Comparison of ENCODE assay signal across 27 cellular contexts in the genomic region with DNA sequence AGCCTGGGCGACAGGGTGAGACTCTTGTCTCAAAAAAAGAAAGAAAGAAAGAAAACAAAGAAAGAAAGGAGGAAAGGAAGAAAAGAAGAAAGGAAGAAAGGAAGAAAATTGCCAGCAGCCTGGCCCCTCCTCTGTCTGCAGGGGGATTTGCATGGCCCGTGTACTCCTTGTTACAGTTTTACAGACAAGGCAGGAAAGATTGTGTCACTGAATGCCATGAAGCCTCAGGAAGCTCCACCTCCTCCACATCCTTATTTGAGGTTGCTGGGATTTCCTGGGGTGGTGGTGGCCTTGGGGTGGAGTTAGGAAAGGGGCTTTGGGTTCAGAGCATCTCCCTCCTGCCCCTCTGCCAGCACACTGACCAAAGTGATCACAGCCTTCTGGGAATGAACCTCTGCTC. TPM values are rescaled to one million over a fixed set of nuclear protein-coding genes. Genes with fewer than 3 reads are reported as not detected.
DNase-seq lines count a peak whose midpoint lies in the region; ATAC-seq, FAIRE-seq and TF ChIP-seq lines count a peak whose summit lies in the region.
"Had no signal": no experiment of that assay in that cellular context is flagged by ENCODE, and none has a peak within 500 bp of the region (broad histone marks: within the 10 kb centered on the region; RNA-seq: fewer than 3 reads in every experiment).

No MANE protein-coding gene starts in this region.

- CTCF ChIA-PET in activated CD4-positive, alpha-beta memory T cell treated with anti-CD3 and anti-CD28 coated beads for 36 hours (lab: Charles Lee), result interaction anchor here (0.8 kb wide), 1 partner anchor 8 kb away, joined by 6 read pairs; no protein-coding TSS in a partner anchor

- H3K27me3 Mint-ChIP-seq in activated CD4-positive, alpha-beta memory T cell treated with anti-CD3 and anti-CD28 coated beads for 36 hours, result no peaks in the 10 kb centered on the region
- H3K27me3 Mint-ChIP-seq: brain, memory B cell, T-helper 17 cell had no signal

- no peaks in the 10 kb centered on the region for H3K4me1 Mint-ChIP-seq in activated CD4-positive, alpha-beta memory T cell treated with anti-CD3 and anti-CD28 coated beads for 36 hours (ENCODE audit: low read depth)

- H3K4me3 ChIP-seq in upper lobe of right lung, result no peak overlapping the region
- H3K4me3 ChIP-seq: testis, vagina had no signal

- no peaks in the 10 kb centered on the region for H3K9me3 Mint-ChIP-seq in activated CD4-positive, alpha-beta memory T cell treated with anti-CD3 and anti-CD28 coated beads for 36 hours
- H3K9me3 Mint-ChIP-seq: activated T-cell treated with anti-CD3 and anti-CD28 coated beads, Interleukin-2, amount 50 U/mL, for 4 hours had no signal

- H3K27me3 ChIP-seq in upper lobe of right lung, result no peaks in the 10 kb centered on the region
- H3K27me3 ChIP-seq: testis, vagina had no signal

- peak; percentile 5 for DNase-seq in NCI-H2227 (lab: John Stamatoyannopoulos, UW; ENCODE audit: unreplicated experiment)
- no peak for DNase-seq in NCI-H2227 treated with DMSO at 0.1 percent for 48 hours (lab: John Stamatoyannopoulos, UW)
- peak; percentile 59 for DNase-seq in UCSD-AML1 (lab: John Stamatoyannopoulos, UW; ENCODE audit: unreplicated experiment)
- peak; percentile 67 for DNase-seq in kidney tubule cell (ENCODE audit: low spot score)
- DNase-seq in upper lobe of right lung, result peak; percentile 9
- DNase-seq in activated CD4-positive, alpha-beta memory T cell treated with anti-CD3 and anti-CD28 coated beads for 36 hours, result no peak
- no peak for DNase-seq in frontal cortex (ENCODE audit: low spot score in 2 of 2)
- DNase-seq in GM19238 (ENCODE audit: insufficient read length, low spot score), result no peak
- DNase-seq: activated CD4-positive, alpha-beta T cell treated with anti-CD3 and anti-CD28 coated beads for 4 hours; activated T-cell treated with anti-CD3 and anti-CD28 coated beads, Interleukin-2, amount 50 U/mL, for 4 hours; CD4-positive, CD25-positive, alpha-beta regulatory T cell; effector CD4-positive, alpha-beta T cell; head of caudate nucleus; NCI-H1436 treated with DMSO at 0.1 percent for 48 hours; NCI-H2107; NCI-H510A; OCI-M1; stimulated activated CD4-positive, alpha-beta T cell treated with anti-CD3 and anti-CD28 coated beads, Interleukin-15, amount 100 ng/mL, for 24 hours; stimulated activated naive CD4-positive, alpha-beta T cell treated with Interleukin-2 at 50 U/mL for 16 hours; T-helper 17 cell; testis had no signal

- H3K9me3 ChIP-seq in upper lobe of right lung, result no peaks in the 10 kb centered on the region
- H3K9me3 ChIP-seq: testis, vagina had no signal

- no peak for TF ChIP-seq CTCF in upper lobe of right lung (IDR thresholded peaks at IDR 0.05)

- H3K36me3 Mint-ChIP-seq in activated CD4-positive, alpha-beta memory T cell treated with anti-CD3 and anti-CD28 coated beads for 36 hours, result no peaks in the 10 kb centered on the region
- H3K36me3 Mint-ChIP-seq: brain; CD4-positive, CD25-positive, alpha-beta regulatory T cell; memory B cell had no signal

- POLR2A ChIA-PET in activated CD4-positive, alpha-beta memory T cell treated with anti-CD3 and anti-CD28 coated beads for 36 hours (lab: Charles Lee), result no interaction called here

- H3K27ac Mint-ChIP-seq in activated CD4-positive, alpha-beta memory T cell treated with anti-CD3 and anti-CD28 coated beads for 36 hours, result no peak overlapping the region
- H3K27ac Mint-ChIP-seq: CD4-positive, CD25-positive, alpha-beta regulatory T cell; memory B cell; T-helper 17 cell had no signal

- no peak overlapping the region for H3K27ac ChIP-seq in upper lobe of right lung
- H3K27ac ChIP-seq: 22Rv1, testis, vagina, VCaP had no signal

- FAIRE-seq in frontal cortex (lab: Jason Lieb, UNC), result no peak
- FAIRE-seq: GM12892 had no signal

- no peak overlapping the region for H3K4me3 Mint-ChIP-seq in activated CD4-positive, alpha-beta memory T cell treated with anti-CD3 and anti-CD28 coated beads for 36 hours
- H3K4me3 Mint-ChIP-seq: activated T-cell treated with anti-CD3 and anti-CD28 coated beads, Interleukin-2, amount 50 U/mL, for 4 hours; brain; CD4-positive, CD25-positive, alpha-beta regulatory T cell; memory B cell; T-helper 17 cell had no signal

- ATAC-seq in upper lobe of right lung, result no peak
- ATAC-seq: activated T-cell treated with anti-CD3 and anti-CD28 coated beads, Interleukin-2, amount 50 U/mL, for 4 hours; T-helper 17 cell had no signal

- intact Hi-C loops in upper lobe of right lung (cut with DNase I), result no loop called here
- intact Hi-C loops in activated CD4-positive, alpha-beta memory T cell treated with anti-CD3 and anti-CD28 coated beads for 36 hours (cut with micrococcal nuclease), result no loop called here

- H3K4me1 ChIP-seq in upper lobe of right lung, result no peaks in the 10 kb centered on the region
- H3K4me1 ChIP-seq: testis, vagina had no signal

- no peaks in the 10 kb centered on the region for H3K36me3 ChIP-seq in upper lobe of right lung
- H3K36me3 ChIP-seq: vagina had no signal

RNA-seq across cellular contexts. Expression of gene CFAP20, which starts 23.6 kb away (rescaled TPM):
- total RNA-seq in upper lobe of right lung (24.8 TPM), frontal cortex (93.8 TPM)
- 10 to 100 TPM; 37.2 to 38.6 TPM for total RNA-seq in activated CD4-positive, alpha-beta memory T cell treated with anti-CD3 and anti-CD28 coated beads for 36 hours

Comparison
In these comparisons a context has a peak if more than half of its experiments do, and no peak if none do; other contexts are left out.
1. DNase-seq: peak in NCI-H2227 (single experiment), UCSD-AML1 (single experiment), kidney tubule cell (single experiment) and upper lobe of right lung (single experiment); none in NCI-H2227 treated with DMSO at 0.1 percent for 48 hours (single experiment), activated CD4-positive, alpha-beta memory T cell treated with anti-CD3 and anti-CD28 coated beads for 36 hours (single experiment), frontal cortex (0 of 2) and GM19238 (single experiment).